ENCODE assay signal across 1 cellular context in genomic region chr9:128136816-128137793, GRCh38.
A peak's percentile ranks its signal among the peaks of the same experiment; 100 is the strongest.
TF ChIP-seq lines count a peak whose summit lies in the region.

No MANE protein-coding gene starts in this region.

TF ChIP-seq in K562, 482 proteins besides CTCF, POLR2A, EP300 and RAD21 (continued from another document and continues in another):
- TF ChIP-seq VEZF1 (CRISPR knock-in tag; IDR thresholded peaks at IDR 0.05) (no peak), HLTF (IDR thresholded peaks at IDR 0.05) (no peak), MAFK (IDR thresholded peaks at IDR 0.05; ENCODE audit: low read length) (no peak), ZSCAN32 (CRISPR knock-in tag; IDR thresholded peaks at IDR 0.05) (no peak), ETV5 (CRISPR knock-in tag; IDR thresholded peaks at IDR 0.05; ENCODE audit: low read depth) (no peak), JUNB (CRISPR knock-in tag; conservative IDR thresholded peaks at IDR 0.05) (no peak), SUPT5H (IDR thresholded peaks at IDR 0.05) (no peak), BCL6 (CRISPR knock-in tag; IDR thresholded peaks at IDR 0.05) (no peak), ZNF24 (IDR thresholded peaks at IDR 0.05) (no peak), GABPB2 (CRISPR knock-in tag; conservative IDR thresholded peaks at IDR 0.05) (no peak), ZNF282 (CRISPR knock-in tag; IDR thresholded peaks at IDR 0.05) (no peak), NR1H2 (CRISPR knock-in tag; IDR thresholded peaks at IDR 0.05) (no peak), MEIS2 (IDR thresholded peaks at IDR 0.05; ENCODE audit: partially characterized antibody) (peak; percentile 95), EHMT2 (IDR thresholded peaks at IDR 0.05) (no peak), THRB (CRISPR knock-in tag; conservative IDR thresholded peaks at IDR 0.05) (no peak), KLF10 (CRISPR knock-in tag; IDR thresholded peaks at IDR 0.05) (no peak), SETDB1 (IDR thresholded peaks at IDR 0.05; ENCODE audit: low read length) (no peak), TARDBP (IDR thresholded peaks at IDR 0.05) (no peak), ZNF408 (CRISPR knock-in tag; IDR thresholded peaks at IDR 0.05; ENCODE audit: low read depth) (no peak), GTF2E2 (tag; IDR thresholded peaks at IDR 0.05) (no peak), CREM (IDR thresholded peaks at IDR 0.05; ENCODE audit: low read depth) (peak; percentile 77), ZNF232 (CRISPR knock-in tag; IDR thresholded peaks at IDR 0.05) (no peak), ZNF57 (CRISPR knock-in tag; IDR thresholded peaks at IDR 0.05) (no peak), SAFB2 (IDR thresholded peaks at IDR 0.05; ENCODE audit: borderline replicate concordance, low read depth, low read length, severe bottlenecking) (no peak), MAX (CRISPR knock-in tag; IDR thresholded peaks at IDR 0.05) (no peak), RFX5 (IDR thresholded peaks at IDR 0.05; ENCODE audit: low read depth, low read length) (no peak), THRA (IDR thresholded peaks at IDR 0.05) (no peak), SRSF3 (IDR thresholded peaks at IDR 0.05; ENCODE audit: insufficient read depth, low read length) (no peak), ARHGAP35 (IDR thresholded peaks at IDR 0.05; ENCODE audit: partially characterized antibody) (no peak), MTA2 (IDR thresholded peaks at IDR 0.05; ENCODE audit: low read depth) (no peak), PHTF2 (CRISPR knock-in tag; IDR thresholded peaks at IDR 0.05) (no peak), ZNF143 (CRISPR knock-in tag; IDR thresholded peaks at IDR 0.05) (no peak), TCF15 (CRISPR knock-in tag; IDR thresholded peaks at IDR 0.05) (no peak), ZNF253 (CRISPR knock-in tag; conservative IDR thresholded peaks at IDR 0.05) (no peak), HIVEP1 (CRISPR knock-in tag; IDR thresholded peaks at IDR 0.05) (no peak)
- TF ChIP-seq, protein P1, sequence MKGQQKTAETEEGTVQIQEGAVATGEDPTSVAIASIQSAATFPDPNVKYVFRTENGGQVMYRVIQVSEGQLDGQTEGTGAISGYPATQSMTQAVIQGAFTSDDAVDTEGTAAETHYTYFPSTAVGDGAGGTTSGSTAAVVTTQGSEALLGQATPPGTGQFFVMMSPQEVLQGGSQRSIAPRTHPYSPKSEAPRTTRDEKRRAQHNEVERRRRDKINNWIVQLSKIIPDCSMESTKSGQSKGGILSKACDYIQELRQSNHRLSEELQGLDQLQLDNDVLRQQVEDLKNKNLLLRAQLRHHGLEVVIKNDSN (CRISPR knock-in tag; IDR thresholded peaks at IDR 0.05), result no peak
- TF ChIP-seq, protein P2, sequence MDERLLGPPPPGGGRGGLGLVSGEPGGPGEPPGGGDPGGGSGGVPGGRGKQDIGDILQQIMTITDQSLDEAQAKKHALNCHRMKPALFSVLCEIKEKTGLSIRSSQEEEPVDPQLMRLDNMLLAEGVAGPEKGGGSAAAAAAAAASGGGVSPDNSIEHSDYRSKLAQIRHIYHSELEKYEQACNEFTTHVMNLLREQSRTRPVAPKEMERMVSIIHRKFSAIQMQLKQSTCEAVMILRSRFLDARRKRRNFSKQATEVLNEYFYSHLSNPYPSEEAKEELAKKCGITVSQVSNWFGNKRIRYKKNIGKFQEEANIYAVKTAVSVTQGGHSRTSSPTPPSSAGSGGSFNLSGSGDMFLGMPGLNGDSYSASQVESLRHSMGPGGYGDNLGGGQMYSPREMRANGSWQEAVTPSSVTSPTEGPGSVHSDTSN (CRISPR knock-in tag; IDR thresholded peaks at IDR 0.05; ENCODE audit: low read depth), result peak; percentile 32; the same call in 1 of the 2 replicates
- TF ChIP-seq, protein P2 (tag; conservative IDR thresholded peaks at IDR 0.05; ENCODE audit: low read depth), result peak; percentile 83
- TF ChIP-seq, protein P3, sequence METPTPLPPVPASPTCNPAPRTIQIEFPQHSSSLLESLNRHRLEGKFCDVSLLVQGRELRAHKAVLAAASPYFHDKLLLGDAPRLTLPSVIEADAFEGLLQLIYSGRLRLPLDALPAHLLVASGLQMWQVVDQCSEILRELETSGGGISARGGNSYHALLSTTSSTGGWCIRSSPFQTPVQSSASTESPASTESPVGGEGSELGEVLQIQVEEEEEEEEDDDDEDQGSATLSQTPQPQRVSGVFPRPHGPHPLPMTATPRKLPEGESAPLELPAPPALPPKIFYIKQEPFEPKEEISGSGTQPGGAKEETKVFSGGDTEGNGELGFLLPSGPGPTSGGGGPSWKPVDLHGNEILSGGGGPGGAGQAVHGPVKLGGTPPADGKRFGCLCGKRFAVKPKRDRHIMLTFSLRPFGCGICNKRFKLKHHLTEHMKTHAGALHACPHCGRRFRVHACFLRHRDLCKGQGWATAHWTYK (CRISPR knock-in tag; IDR thresholded peaks at IDR 0.05), result no peak
- TF ChIP-seq, protein P4, sequence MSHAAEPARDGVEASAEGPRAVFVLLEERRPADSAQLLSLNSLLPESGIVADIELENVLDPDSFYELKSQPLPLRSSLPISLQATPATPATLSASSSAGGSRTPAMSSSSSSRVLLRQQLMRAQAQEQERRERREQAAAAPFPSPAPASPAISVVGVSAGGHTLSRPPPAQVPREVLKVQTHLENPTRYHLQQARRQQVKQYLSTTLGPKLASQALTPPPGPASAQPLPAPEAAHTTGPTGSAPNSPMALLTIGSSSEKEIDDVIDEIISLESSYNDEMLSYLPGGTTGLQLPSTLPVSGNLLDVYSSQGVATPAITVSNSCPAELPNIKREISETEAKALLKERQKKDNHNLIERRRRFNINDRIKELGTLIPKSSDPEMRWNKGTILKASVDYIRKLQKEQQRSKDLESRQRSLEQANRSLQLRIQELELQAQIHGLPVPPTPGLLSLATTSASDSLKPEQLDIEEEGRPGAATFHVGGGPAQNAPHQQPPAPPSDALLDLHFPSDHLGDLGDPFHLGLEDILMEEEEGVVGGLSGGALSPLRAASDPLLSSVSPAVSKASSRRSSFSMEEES (CRISPR knock-in tag; IDR thresholded peaks at IDR 0.05), result no peak
- TF ChIP-seq, protein P5, sequence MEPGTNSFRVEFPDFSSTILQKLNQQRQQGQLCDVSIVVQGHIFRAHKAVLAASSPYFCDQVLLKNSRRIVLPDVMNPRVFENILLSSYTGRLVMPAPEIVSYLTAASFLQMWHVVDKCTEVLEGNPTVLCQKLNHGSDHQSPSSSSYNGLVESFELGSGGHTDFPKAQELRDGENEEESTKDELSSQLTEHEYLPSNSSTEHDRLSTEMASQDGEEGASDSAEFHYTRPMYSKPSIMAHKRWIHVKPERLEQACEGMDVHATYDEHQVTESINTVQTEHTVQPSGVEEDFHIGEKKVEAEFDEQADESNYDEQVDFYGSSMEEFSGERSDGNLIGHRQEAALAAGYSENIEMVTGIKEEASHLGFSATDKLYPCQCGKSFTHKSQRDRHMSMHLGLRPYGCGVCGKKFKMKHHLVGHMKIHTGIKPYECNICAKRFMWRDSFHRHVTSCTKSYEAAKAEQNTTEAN (CRISPR knock-in tag; IDR thresholded peaks at IDR 0.05), result no peak
- TF ChIP-seq, protein P6, sequence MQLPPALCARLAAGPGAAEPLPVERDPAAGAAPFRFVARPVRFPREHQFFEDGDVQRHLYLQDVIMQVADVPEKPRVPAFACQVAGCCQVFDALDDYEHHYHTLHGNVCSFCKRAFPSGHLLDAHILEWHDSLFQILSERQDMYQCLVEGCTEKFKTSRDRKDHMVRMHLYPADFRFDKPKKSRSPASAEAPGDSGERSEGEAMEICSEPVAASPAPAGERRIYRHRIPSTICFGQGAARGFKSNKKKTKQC (CRISPR knock-in tag; IDR thresholded peaks at IDR 0.05), result no peak
